Comparison of ENCODE assay signal across 17 cellular contexts in the genomic region with DNA sequence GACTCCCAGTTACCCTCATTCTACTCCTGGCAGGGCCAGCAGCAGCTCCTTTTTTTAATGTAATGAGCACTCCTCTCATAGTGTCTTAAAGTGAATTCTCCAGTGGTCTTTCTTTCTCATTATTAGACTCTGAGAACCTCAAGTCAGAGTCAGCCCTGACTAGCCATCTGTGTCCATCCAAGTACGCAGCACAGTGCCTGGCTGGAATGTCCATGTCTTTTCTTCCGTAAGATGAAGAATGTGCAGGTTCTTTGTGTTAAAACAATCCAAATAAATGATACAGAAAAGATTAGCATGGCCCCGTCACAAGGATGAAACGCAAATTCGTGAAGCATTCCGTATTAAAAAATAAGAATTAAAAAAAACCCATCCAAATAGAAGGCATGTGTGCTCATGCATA.
DNase-seq lines count a peak whose midpoint lies in the region; ATAC-seq and TF ChIP-seq lines count a peak whose summit lies in the region.
"Had no signal": no experiment of that assay in that cellular context is flagged by ENCODE, and none has a peak within 500 bp of the region (broad histone marks: within the 10 kb centered on the region; RNA-seq: fewer than 3 reads in every experiment).

No MANE protein-coding gene starts in this region.

- H3K9me3 Mint-ChIP-seq in CD4-positive, alpha-beta T cell = no peaks in the 10 kb centered on the region
- H3K9me3 Mint-ChIP-seq: CD14-positive monocyte; CD4-positive, CD25-positive, alpha-beta regulatory T cell; CD8-positive, alpha-beta T cell had no signal

- TF ChIP-seq POLR2A in esophagus muscularis mucosa (IDR thresholded peaks at IDR 0.05; ENCODE audit: low read depth) (no peak), thyroid gland (IDR thresholded peaks at IDR 0.05) (no peak)

- ATAC-seq in CD4-positive, alpha-beta T cell (ENCODE audit: poor library complexity) = no peak
- no peak for ATAC-seq in GM18861 (IDR thresholded peaks at IDR 0.05; ENCODE audit: unreplicated experiment)
- ATAC-seq: CD8-positive, alpha-beta T cell had no signal

- intact Hi-C loops in esophagus muscularis mucosa (cut with DNase I) (no loop called here), thyroid gland (cut with DNase I) (loop anchor here (5.0 kb wide), 1 partner anchor 36 kb away; no protein-coding TSS in a partner anchor)
- intact Hi-C loops in CD4-positive, alpha-beta T cell (cut with DNase I, micrococcal nuclease) = no loop called here

- no peak for TF ChIP-seq EP300 in esophagus muscularis mucosa (IDR thresholded peaks at IDR 0.05)

- no peak overlapping the region for H3K27ac ChIP-seq in esophagus muscularis mucosa (replicated peaks in 1 of 4)
- H3K27ac ChIP-seq in thyroid gland = peak overlapping the region; percentile 63 to 79 (median 71)
- H3K27ac ChIP-seq in CD4-positive, alpha-beta T cell (ENCODE audit: low read depth, low read length) = no peak overlapping the region
- H3K27ac ChIP-seq: BLaER1 had no signal

- DNase-seq in esophagus muscularis mucosa (ENCODE audit: extremely low spot score) = peak; percentile 68
- DNase-seq in left kidney (ENCODE audit: low read depth, low spot score) = peak; percentile 32
- DNase-seq in thyroid gland = peak; percentile 62 to 69
- DNase-seq in CD4-positive, alpha-beta T cell = no peak
- DNase-seq: 8988T; ACHN; BE2C; C1 segment of cervical spinal cord; Caco-2; Calu3; CD4-positive, CD25-positive, alpha-beta regulatory T cell; CD8-positive, alpha-beta T cell; DMS79 treated with DMSO at 0.1 percent for 48 hours; GF-D8 had no signal

- H3K27me3 ChIP-seq in esophagus muscularis mucosa (peaks cover 0 to 28% (median 0%) of the 10 kb centered on the region in 4 donors), thyroid gland (no peaks in the 10 kb centered on the region)
- no peaks in the 10 kb centered on the region for H3K27me3 ChIP-seq in CD4-positive, alpha-beta T cell (ENCODE audit: control insufficient read depth, insufficient read depth, low read length)
- H3K27me3 ChIP-seq: BE2C, BLaER1 had no signal

- H3K27ac Mint-ChIP-seq in CD4-positive, alpha-beta T cell = no peak overlapping the region
- H3K27ac Mint-ChIP-seq: CD14-positive monocyte; CD4-positive, CD25-positive, alpha-beta regulatory T cell; CD8-positive, alpha-beta T cell had no signal

- no peaks in the 10 kb centered on the region for H3K4me1 Mint-ChIP-seq in CD4-positive, alpha-beta T cell (ENCODE audit: low read depth)
- H3K4me1 Mint-ChIP-seq: CD14-positive monocyte; CD4-positive, CD25-positive, alpha-beta regulatory T cell had no signal

- no peaks in the 10 kb centered on the region for H3K36me3 ChIP-seq in esophagus muscularis mucosa
- no peaks in the 10 kb centered on the region for H3K36me3 ChIP-seq in thyroid gland
- H3K36me3 ChIP-seq: BE2C, BLaER1 had no signal

- H3K9me3 ChIP-seq in esophagus muscularis mucosa (no peaks in the 10 kb centered on the region), thyroid gland (no peaks in the 10 kb centered on the region)
- H3K9me3 ChIP-seq in CD4-positive, alpha-beta T cell (ENCODE audit: control insufficient read depth, low read length) = no peaks in the 10 kb centered on the region
- H3K9me3 ChIP-seq: BE2C, BLaER1, Caco-2 had no signal

- TF ChIP-seq CTCF in esophagus muscularis mucosa (IDR thresholded peaks at IDR 0.05) = no peak
- no peak for TF ChIP-seq CTCF in thyroid gland (IDR thresholded peaks at IDR 0.05)
- no peak for TF ChIP-seq CTCF in CD4-positive, alpha-beta T cell (IDR thresholded peaks at IDR 0.05)

- no peaks in the 10 kb centered on the region for H3K36me3 Mint-ChIP-seq in CD4-positive, alpha-beta T cell (ENCODE audit: low read depth)
- H3K36me3 Mint-ChIP-seq: CD14-positive monocyte; CD4-positive, CD25-positive, alpha-beta regulatory T cell; CD8-positive, alpha-beta T cell had no signal

- peaks cover 0 to 1% (median 0%) of the 10 kb centered on the region in 4 donors for H3K4me1 ChIP-seq in esophagus muscularis mucosa
- peaks cover 47 to 76% of the 10 kb centered on the region in 2 donors for H3K4me1 ChIP-seq in thyroid gland
- H3K4me1 ChIP-seq: BE2C, BLaER1, Caco-2 had no signal

- no peak overlapping the region for H3K4me3 ChIP-seq in esophagus muscularis mucosa
- no peak overlapping the region for H3K4me3 ChIP-seq in thyroid gland (replicated peaks in 1 of 3)
- H3K4me3 ChIP-seq: BLaER1 had no signal

- H3K4me3 Mint-ChIP-seq in CD4-positive, alpha-beta T cell = no peak overlapping the region
- H3K4me3 Mint-ChIP-seq: CD14-positive monocyte; CD4-positive, CD25-positive, alpha-beta regulatory T cell; CD8-positive, alpha-beta T cell had no signal

- WGBS in esophagus muscularis mucosa = 88% methylated on average over 6 of the region's 6 CpGs
- 38 to 51% methylated on average over 6 of the region's 6 CpGs for WGBS in thyroid gland, 2 donors

- peaks cover 16% of the 10 kb centered on the region for H3K27me3 Mint-ChIP-seq in CD4-positive, alpha-beta T cell

- CTCF ChIA-PET in CD4-positive, alpha-beta T cell (lab: Charles Lee) = no interaction called here

- POLR2A ChIA-PET in CD4-positive, alpha-beta T cell (lab: Charles Lee) = no interaction called here

Comparison
In these comparisons a context has a peak if more than half of its experiments do, and no peak if none do; other contexts are left out.
1. DNase-seq: peak in esophagus muscularis mucosa (single experiment), left kidney (single experiment) and thyroid gland (2 of 2); none in CD4-positive, alpha-beta T cell (0 of 10).
2. H3K27ac ChIP-seq: peak in thyroid gland (3 of 3); none in esophagus muscularis mucosa (0 of 4) and CD4-positive, alpha-beta T cell (single experiment).